34 cellular contexts compared by ENCODE assay signal in genomic region chr16:68857479-68857878, GRCh38.
"Had no signal": no experiment of that assay in that cellular context is flagged by ENCODE, and none has a peak within 500 bp of the region (broad histone marks: within the 10 kb centered on the region; RNA-seq: fewer than 3 reads in every experiment).

No MANE protein-coding gene starts in this region.

- DNase-seq: activated effector memory CD4-positive, alpha-beta T cell treated with anti-CD3 and anti-CD28 coated beads, Interleukin-2, amount 50 U/mL, for 16 hours; activated effector memory CD4-positive, alpha-beta T cell treated with Interleukin-2 at 50 U/mL for 16 hours; activated gamma-delta T cell; activated gamma-delta T cell treated with Interleukin-2 at 50 U/mL for 16 hours; activated naive CD4-positive, alpha-beta T cell; activated naive CD4-positive, alpha-beta T cell treated with anti-CD3 and anti-CD28 coated beads for 36 hours; activated naive CD4-positive, alpha-beta T cell treated with anti-CD3 and anti-CD28 coated beads, Interleukin-2, amount 10 ng/mL, durations not matched to agents 7 days and 5 days; activated naive CD4-positive, alpha-beta T cell treated with anti-CD3 and anti-CD28 coated beads, Interleukin-2, amount 50 U/mL, for 16 hours; activated naive CD4-positive, alpha-beta T cell treated with Interleukin-2 at 50 U/mL for 16 hours; activated naive CD8-positive, alpha-beta T cell treated with anti-CD3 and anti-CD28 coated beads for 36 hours; activated naive CD8-positive, alpha-beta T cell treated with anti-CD3 and anti-CD28 coated beads, Interleukin-2, amount 10 ng/mL, durations not matched to agents 7 days and 5 days; activated naive CD8-positive, alpha-beta T cell treated with anti-CD3 and anti-CD28 coated beads, Interleukin-2, amount 50 U/mL, for 24 hours; activated T-cell treated with anti-CD3 and anti-CD28 coated beads, Interleukin-2, amount 50 U/mL, for 1 hour; activated T-cell treated with anti-CD3 and anti-CD28 coated beads, Interleukin-2, amount 50 U/mL, for 24 hours; activated T-cell treated with anti-CD3 and anti-CD28 coated beads, Interleukin-2, amount 50 U/mL, for 4 hours; activated T-cell treated with anti-CD3 and anti-CD28 coated beads, Interleukin-2, amount 50 U/mL, for 48 hours; activated T-cell treated with anti-CD3 and anti-CD28 coated beads, Interleukin-2, amount 50 U/mL, for 72 hours; adrenal gland; amniotic stem cell; amygdala; anterior cingulate cortex; aorta; body of pancreas; brain microvascular endothelial cell; caudate nucleus; central memory CD4-positive, alpha-beta T cell; cerebellar nuclear complex had no signal

- H3K4me1 ChIP-seq: adrenal gland, ascending aorta, body of pancreas, breast epithelium had no signal

- ATAC-seq: activated naive CD4-positive, alpha-beta T cell treated with anti-CD3 and anti-CD28 coated beads, Interleukin-2, amount 50 U/mL, for 72 hours; activated naive CD8-positive, alpha-beta T cell treated with anti-CD3 and anti-CD28 coated beads, Interleukin-2, amount 50 U/mL, for 24 hours; activated T-cell treated with anti-CD3 and anti-CD28 coated beads, Interleukin-2, amount 50 U/mL, for 4 hours; activated T-cell treated with anti-CD3 and anti-CD28 coated beads, Interleukin-2, amount 50 U/mL, for 72 hours; activated T-helper 17 cell treated with anti-CD3 and anti-CD28 coated beads, Interleukin-2, amount 50 U/mL, for 72 hours; body of pancreas had no signal

- H3K27ac ChIP-seq: adrenal gland, ascending aorta, body of pancreas, brain microvascular endothelial cell, breast epithelium, cardiac muscle cell had no signal

- FAIRE-seq: astrocyte, bronchial epithelial cell had no signal

- H3K9me3 ChIP-seq: adrenal gland, ascending aorta, body of pancreas, breast epithelium had no signal

- H3K4me3 ChIP-seq: adrenal gland, ascending aorta, body of pancreas, breast epithelium, cardiac muscle cell had no signal

- H3K36me3 ChIP-seq: breast epithelium, cardiac muscle cell had no signal

- H3K27me3 ChIP-seq: adrenal gland, ascending aorta, body of pancreas, brain microvascular endothelial cell, breast epithelium, cardiac muscle cell had no signal
